In the genomic region with DNA sequence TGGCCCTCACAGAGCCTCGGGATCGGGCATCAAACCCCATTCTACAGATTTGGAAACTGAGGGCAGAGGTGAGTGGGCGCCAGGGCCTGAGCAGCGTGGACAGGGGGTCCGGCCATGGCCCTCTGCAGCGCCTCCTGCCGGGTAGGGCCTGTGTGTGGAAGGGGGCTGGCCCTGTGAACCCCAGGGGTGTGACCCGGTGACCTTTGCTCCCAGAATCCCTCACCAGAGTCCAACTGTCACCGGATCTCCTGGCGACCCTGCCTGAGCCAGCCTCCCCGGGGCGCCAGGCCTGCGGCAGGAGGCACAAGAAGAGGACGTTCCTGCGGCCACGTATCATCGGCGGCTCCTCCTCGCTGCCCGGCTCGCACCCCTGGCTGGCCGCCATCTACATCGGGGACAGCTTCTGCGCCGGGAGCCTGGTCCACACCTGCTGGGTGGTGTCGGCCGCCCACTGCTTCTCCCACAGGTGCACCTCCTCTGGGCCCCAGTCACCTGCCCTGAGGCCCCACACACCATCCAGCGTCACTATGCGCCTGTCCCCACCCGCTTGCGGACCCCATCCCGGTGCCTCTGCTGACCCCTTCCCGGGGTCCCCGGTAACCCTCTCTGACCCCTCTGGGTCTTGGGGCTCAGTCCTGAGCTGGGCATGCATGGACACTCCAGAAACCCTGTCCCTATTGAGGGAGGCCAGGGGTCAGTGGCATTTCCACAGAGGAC, we compare ENCODE assay signal across 1 cellular context.
A peak's percentile ranks its signal among the peaks of the same experiment; 100 is the strongest.
TF ChIP-seq lines count a peak whose summit lies in the region.

No MANE protein-coding gene starts in this region.

TF ChIP-seq in K562, 482 proteins besides CTCF, POLR2A, EP300 and RAD21 (continued from another document):
- TF ChIP-seq FOSL1 (tag; conservative IDR thresholded peaks at IDR 0.05) = no peak
- no peak for TF ChIP-seq CHD4 (IDR thresholded peaks at IDR 0.05; ENCODE audit: insufficient read depth, insufficient replicate concordance, low read depth, low read length, poor library complexity, severe bottlenecking)
- TF ChIP-seq PHF8 (IDR thresholded peaks at IDR 0.05; ENCODE audit: borderline replicate concordance, low read length) = no peak
- TF ChIP-seq, protein P1, sequence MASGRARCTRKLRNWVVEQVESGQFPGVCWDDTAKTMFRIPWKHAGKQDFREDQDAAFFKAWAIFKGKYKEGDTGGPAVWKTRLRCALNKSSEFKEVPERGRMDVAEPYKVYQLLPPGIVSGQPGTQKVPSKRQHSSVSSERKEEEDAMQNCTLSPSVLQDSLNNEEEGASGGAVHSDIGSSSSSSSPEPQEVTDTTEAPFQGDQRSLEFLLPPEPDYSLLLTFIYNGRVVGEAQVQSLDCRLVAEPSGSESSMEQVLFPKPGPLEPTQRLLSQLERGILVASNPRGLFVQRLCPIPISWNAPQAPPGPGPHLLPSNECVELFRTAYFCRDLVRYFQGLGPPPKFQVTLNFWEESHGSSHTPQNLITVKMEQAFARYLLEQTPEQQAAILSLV (tag; IDR thresholded peaks at IDR 0.05) = no peak
- TF ChIP-seq TAF15 (IDR thresholded peaks at IDR 0.05; ENCODE audit: low read depth, low read length) = no peak
- TF ChIP-seq, protein P2, sequence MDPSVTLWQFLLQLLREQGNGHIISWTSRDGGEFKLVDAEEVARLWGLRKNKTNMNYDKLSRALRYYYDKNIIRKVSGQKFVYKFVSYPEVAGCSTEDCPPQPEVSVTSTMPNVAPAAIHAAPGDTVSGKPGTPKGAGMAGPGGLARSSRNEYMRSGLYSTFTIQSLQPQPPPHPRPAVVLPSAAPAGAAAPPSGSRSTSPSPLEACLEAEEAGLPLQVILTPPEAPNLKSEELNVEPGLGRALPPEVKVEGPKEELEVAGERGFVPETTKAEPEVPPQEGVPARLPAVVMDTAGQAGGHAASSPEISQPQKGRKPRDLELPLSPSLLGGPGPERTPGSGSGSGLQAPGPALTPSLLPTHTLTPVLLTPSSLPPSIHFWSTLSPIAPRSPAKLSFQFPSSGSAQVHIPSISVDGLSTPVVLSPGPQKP (CRISPR knock-in tag; IDR thresholded peaks at IDR 0.05) = no peak
- no peak for TF ChIP-seq RBM39 (optimal IDR thresholded peaks at IDR 0.05; ENCODE audit: low read depth, low read length)
- TF ChIP-seq, protein P3, sequence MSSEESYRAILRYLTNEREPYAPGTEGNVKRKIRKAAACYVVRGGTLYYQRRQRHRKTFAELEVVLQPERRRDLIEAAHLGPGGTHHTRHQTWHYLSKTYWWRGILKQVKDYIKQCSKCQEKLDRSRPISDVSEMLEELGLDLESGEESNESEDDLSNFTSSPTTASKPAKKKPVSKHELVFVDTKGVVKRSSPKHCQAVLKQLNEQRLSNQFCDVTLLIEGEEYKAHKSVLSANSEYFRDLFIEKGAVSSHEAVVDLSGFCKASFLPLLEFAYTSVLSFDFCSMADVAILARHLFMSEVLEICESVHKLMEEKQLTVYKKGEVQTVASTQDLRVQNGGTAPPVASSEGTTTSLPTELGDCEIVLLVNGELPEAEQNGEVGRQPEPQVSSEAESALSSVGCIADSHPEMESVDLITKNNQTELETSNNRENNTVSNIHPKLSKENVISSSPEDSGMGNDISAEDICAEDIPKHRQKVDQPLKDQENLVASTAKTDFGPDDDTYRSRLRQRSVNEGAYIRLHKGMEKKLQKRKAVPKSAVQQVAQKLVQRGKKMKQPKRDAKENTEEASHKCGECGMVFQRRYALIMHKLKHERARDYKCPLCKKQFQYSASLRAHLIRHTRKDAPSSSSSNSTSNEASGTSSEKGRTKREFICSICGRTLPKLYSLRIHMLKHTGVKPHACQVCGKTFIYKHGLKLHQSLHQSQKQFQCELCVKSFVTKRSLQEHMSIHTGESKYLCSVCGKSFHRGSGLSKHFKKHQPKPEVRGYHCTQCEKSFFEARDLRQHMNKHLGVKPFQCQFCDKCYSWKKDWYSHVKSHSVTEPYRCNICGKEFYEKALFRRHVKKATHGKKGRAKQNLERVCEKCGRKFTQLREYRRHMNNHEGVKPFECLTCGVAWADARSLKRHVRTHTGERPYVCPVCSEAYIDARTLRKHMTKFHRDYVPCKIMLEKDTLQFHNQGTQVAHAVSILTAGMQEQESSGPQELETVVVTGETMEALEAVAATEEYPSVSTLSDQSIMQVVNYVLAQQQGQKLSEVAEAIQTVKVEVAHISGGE (CRISPR knock-in tag; IDR thresholded peaks at IDR 0.05) = no peak
- TF ChIP-seq RFX1 (IDR thresholded peaks at IDR 0.05) = no peak
- peak in 1 of 2 experiments; percentile 48; a peak in 1 of 4 replicates for TF ChIP-seq RCOR1 (IDR thresholded peaks at IDR 0.05; ENCODE audit: borderline replicate concordance in 1 of 2, low read depth in 2 of 2, low read length in 2 of 2)
- TF ChIP-seq NFIC (IDR thresholded peaks at IDR 0.05) = peak; percentile 28; the same call in 1 of the 2 replicates
- TF ChIP-seq, protein P4, sequence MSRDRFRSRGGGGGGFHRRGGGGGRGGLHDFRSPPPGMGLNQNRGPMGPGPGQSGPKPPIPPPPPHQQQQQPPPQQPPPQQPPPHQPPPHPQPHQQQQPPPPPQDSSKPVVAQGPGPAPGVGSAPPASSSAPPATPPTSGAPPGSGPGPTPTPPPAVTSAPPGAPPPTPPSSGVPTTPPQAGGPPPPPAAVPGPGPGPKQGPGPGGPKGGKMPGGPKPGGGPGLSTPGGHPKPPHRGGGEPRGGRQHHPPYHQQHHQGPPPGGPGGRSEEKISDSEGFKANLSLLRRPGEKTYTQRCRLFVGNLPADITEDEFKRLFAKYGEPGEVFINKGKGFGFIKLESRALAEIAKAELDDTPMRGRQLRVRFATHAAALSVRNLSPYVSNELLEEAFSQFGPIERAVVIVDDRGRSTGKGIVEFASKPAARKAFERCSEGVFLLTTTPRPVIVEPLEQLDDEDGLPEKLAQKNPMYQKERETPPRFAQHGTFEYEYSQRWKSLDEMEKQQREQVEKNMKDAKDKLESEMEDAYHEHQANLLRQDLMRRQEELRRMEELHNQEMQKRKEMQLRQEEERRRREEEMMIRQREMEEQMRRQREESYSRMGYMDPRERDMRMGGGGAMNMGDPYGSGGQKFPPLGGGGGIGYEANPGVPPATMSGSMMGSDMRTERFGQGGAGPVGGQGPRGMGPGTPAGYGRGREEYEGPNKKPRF (IDR thresholded peaks at IDR 0.05; ENCODE audit: low read depth, low read length) = no peak
- TF ChIP-seq DIDO1 (tag; IDR thresholded peaks at IDR 0.05; ENCODE audit: low read depth) = no peak
- TF ChIP-seq KDM1A (IDR thresholded peaks at IDR 0.05) = peak; percentile 44 to 70; a peak in 1 of 4 replicates
- TF ChIP-seq NR2C1 (IDR thresholded peaks at IDR 0.05) = no peak; the same call in 1 of the 2 replicates
- peak; percentile 57 for TF ChIP-seq NR2C1 (tag; IDR thresholded peaks at IDR 0.05)
- TF ChIP-seq ZNF778 (CRISPR knock-in tag; IDR thresholded peaks at IDR 0.05) = no peak
- no peak for TF ChIP-seq NUFIP1 (IDR thresholded peaks at IDR 0.05; ENCODE audit: partially characterized antibody)
- TF ChIP-seq MED1 (CRISPR knock-in tag; IDR thresholded peaks at IDR 0.05; ENCODE audit: borderline replicate concordance) = no peak
- no peak for TF ChIP-seq GABPB2 (CRISPR knock-in tag; conservative IDR thresholded peaks at IDR 0.05)
- TF ChIP-seq ADNP (tag; IDR thresholded peaks at IDR 0.05) = peak; percentile 59; the same call in 1 of the 2 replicates
- no peak for TF ChIP-seq PPARD (CRISPR knock-in tag; IDR thresholded peaks at IDR 0.05)
- no peak for TF ChIP-seq ZNF253 (CRISPR knock-in tag; conservative IDR thresholded peaks at IDR 0.05)
- TF ChIP-seq, protein P5, sequence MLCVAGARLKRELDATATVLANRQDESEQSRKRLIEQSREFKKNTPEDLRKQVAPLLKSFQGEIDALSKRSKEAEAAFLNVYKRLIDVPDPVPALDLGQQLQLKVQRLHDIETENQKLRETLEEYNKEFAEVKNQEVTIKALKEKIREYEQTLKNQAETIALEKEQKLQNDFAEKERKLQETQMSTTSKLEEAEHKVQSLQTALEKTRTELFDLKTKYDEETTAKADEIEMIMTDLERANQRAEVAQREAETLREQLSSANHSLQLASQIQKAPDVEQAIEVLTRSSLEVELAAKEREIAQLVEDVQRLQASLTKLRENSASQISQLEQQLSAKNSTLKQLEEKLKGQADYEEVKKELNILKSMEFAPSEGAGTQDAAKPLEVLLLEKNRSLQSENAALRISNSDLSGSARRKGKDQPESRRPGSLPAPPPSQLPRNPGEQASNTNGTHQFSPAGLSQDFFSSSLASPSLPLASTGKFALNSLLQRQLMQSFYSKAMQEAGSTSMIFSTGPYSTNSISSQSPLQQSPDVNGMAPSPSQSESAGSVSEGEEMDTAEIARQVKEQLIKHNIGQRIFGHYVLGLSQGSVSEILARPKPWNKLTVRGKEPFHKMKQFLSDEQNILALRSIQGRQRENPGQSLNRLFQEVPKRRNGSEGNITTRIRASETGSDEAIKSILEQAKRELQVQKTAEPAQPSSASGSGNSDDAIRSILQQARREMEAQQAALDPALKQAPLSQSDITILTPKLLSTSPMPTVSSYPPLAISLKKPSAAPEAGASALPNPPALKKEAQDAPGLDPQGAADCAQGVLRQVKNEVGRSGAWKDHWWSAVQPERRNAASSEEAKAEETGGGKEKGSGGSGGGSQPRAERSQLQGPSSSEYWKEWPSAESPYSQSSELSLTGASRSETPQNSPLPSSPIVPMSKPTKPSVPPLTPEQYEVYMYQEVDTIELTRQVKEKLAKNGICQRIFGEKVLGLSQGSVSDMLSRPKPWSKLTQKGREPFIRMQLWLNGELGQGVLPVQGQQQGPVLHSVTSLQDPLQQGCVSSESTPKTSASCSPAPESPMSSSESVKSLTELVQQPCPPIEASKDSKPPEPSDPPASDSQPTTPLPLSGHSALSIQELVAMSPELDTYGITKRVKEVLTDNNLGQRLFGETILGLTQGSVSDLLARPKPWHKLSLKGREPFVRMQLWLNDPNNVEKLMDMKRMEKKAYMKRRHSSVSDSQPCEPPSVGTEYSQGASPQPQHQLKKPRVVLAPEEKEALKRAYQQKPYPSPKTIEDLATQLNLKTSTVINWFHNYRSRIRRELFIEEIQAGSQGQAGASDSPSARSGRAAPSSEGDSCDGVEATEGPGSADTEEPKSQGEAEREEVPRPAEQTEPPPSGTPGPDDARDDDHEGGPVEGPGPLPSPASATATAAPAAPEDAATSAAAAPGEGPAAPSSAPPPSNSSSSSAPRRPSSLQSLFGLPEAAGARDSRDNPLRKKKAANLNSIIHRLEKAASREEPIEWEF (CRISPR knock-in tag; IDR thresholded peaks at IDR 0.05) = no peak
- no peak for TF ChIP-seq NFE2L1 (tag; IDR thresholded peaks at IDR 0.05; ENCODE audit: borderline replicate concordance, low read depth)
- TF ChIP-seq DACH1 (IDR thresholded peaks at IDR 0.05; ENCODE audit: partially characterized antibody) = no peak
- TF ChIP-seq, protein P6, sequence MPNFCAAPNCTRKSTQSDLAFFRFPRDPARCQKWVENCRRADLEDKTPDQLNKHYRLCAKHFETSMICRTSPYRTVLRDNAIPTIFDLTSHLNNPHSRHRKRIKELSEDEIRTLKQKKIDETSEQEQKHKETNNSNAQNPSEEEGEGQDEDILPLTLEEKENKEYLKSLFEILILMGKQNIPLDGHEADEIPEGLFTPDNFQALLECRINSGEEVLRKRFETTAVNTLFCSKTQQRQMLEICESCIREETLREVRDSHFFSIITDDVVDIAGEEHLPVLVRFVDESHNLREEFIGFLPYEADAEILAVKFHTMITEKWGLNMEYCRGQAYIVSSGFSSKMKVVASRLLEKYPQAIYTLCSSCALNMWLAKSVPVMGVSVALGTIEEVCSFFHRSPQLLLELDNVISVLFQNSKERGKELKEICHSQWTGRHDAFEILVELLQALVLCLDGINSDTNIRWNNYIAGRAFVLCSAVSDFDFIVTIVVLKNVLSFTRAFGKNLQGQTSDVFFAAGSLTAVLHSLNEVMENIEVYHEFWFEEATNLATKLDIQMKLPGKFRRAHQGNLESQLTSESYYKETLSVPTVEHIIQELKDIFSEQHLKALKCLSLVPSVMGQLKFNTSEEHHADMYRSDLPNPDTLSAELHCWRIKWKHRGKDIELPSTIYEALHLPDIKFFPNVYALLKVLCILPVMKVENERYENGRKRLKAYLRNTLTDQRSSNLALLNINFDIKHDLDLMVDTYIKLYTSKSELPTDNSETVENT (CRISPR knock-in tag; IDR thresholded peaks at IDR 0.05) = no peak
